Comparison of ENCODE assay signal across 8 cellular contexts in the genomic region with DNA sequence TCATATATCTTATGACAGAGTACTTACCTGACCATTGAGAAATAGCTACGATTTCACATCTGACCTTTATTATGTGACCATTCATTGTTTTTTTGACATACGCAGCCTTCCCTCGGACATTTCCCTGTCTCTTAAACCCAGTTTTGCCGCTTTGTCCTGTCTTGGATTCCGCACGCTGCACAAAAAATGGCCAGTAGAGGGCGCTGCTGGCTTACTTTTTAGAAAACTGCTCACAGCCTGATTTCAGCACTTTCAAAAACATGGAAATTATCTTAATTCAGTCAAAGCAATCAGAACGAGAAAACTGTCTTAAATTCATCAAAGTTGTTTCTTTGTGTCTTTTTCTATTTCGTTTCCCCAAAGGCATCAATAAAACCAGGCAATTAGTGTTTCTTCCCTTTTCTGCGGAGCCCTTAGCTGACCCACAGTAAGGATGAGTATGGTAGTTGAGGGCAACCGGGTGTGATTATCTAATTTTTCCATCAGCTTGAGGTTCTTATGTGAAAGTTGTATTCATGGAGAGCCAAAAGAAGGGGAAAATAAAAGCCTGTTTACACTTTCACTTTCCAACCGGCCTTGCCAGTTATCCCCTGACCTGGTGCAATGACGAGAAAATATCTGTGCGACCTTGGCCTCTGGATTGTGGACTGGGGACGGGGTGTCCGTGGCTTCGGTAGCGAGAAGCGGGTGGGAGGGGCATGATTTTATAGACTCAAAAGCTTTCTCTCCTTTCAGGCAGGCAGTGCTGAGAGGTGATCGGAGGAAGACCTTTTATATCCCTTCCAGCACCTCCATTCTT.
A peak's percentile ranks its signal among the peaks of the same experiment; 100 is the strongest.
DNase-seq lines count a peak whose midpoint lies in the region; ATAC-seq and TF ChIP-seq lines count a peak whose summit lies in the region.

No MANE protein-coding gene starts in this region.

- CTCF ChIA-PET in activated CD8-positive, alpha-beta T cell treated with anti-CD3 and anti-CD28 coated beads for 36 hours (lab: Charles Lee), result interaction anchor here (0.7 to 4.7 kb wide), 23 partner anchors 8 to 1919 kb away, joined by 3 to 29 read pairs (median 4); no protein-coding TSS in a partner anchor

- no peak overlapping the region for H3K14ac ChIP-seq in mesenchymal stem cell (ENCODE audit: low read length in 2 of 2)

- no peak overlapping the region for H4K8ac ChIP-seq in mesenchymal stem cell (ENCODE audit: low read length)

- H3K18ac ChIP-seq in mesenchymal stem cell (ENCODE audit: low read depth in 1 of 2, low read length in 2 of 2), result no peak overlapping the region

- no peak overlapping the region for H3K27ac ChIP-seq in mesenchymal stem cell (ENCODE audit: low read length, poor library complexity, severe bottlenecking)

- H3K27me3 ChIP-seq in mesenchymal stem cell (ENCODE audit: control insufficient read depth in 1 of 2, insufficient read depth in 1 of 2, low read length in 2 of 2), result peaks cover 0 to 22% of the 10 kb centered on the region in 2 experiments

- POLR2A ChIA-PET in activated CD8-positive, alpha-beta T cell treated with anti-CD3 and anti-CD28 coated beads for 36 hours (lab: Charles Lee), result no interaction called here

- H3K36me3 Mint-ChIP-seq in activated CD8-positive, alpha-beta T cell treated with anti-CD3 and anti-CD28 coated beads for 36 hours (ENCODE audit: low read depth), result no peaks in the 10 kb centered on the region
- no peaks in the 10 kb centered on the region for H3K36me3 Mint-ChIP-seq in effector memory CD8-positive, alpha-beta T cell (ENCODE audit: insufficient read depth)

- H4K91ac ChIP-seq in mesenchymal stem cell (ENCODE audit: low read length), result no peak overlapping the region

- 39% methylated on average over 15 of the region's 20 CpGs for WGBS in mesenchymal stem cell

- H3K4me3 Mint-ChIP-seq in activated CD8-positive, alpha-beta T cell treated with anti-CD3 and anti-CD28 coated beads for 36 hours, result no peak overlapping the region
- no peak overlapping the region for H3K4me3 Mint-ChIP-seq in effector memory CD8-positive, alpha-beta T cell

- H2AK5ac ChIP-seq in mesenchymal stem cell (ENCODE audit: low read length, severe bottlenecking), result no peak overlapping the region

- no peak overlapping the region for H3K4me2 ChIP-seq in mesenchymal stem cell (ENCODE audit: low read length, poor library complexity, severe bottlenecking)

- H3K23ac ChIP-seq in mesenchymal stem cell (ENCODE audit: low read length in 2 of 2), result no peak overlapping the region

- H2BK12ac ChIP-seq in mesenchymal stem cell (ENCODE audit: low read length in 2 of 2), result no peak overlapping the region

- H3K27me3 Mint-ChIP-seq in activated CD8-positive, alpha-beta T cell treated with anti-CD3 and anti-CD28 coated beads for 36 hours, result peaks cover 19% of the 10 kb centered on the region
- peaks cover 23 to 27% of the 10 kb centered on the region in 2 donors for H3K27me3 Mint-ChIP-seq in effector memory CD8-positive, alpha-beta T cell

- H3K4me1 Mint-ChIP-seq in activated CD8-positive, alpha-beta T cell treated with anti-CD3 and anti-CD28 coated beads for 36 hours (ENCODE audit: low read depth), result peaks cover 2% of the 10 kb centered on the region
- peaks cover 0 to 3% of the 10 kb centered on the region in 2 donors for H3K4me1 Mint-ChIP-seq in effector memory CD8-positive, alpha-beta T cell (ENCODE audit: low read depth in 2 of 2)

- no peaks in the 10 kb centered on the region for H3K4me1 ChIP-seq in mesenchymal stem cell (ENCODE audit: control insufficient read depth, insufficient read depth, low read depth, low read length)

- no peak overlapping the region for H2BK120ac ChIP-seq in mesenchymal stem cell (ENCODE audit: low read depth, low read length)

- no peak overlapping the region for H2AFZ ChIP-seq in mesenchymal stem cell (ENCODE audit: low read depth, low read length)

- H3K36me3 ChIP-seq in mesenchymal stem cell (ENCODE audit: control insufficient read depth in 1 of 2, insufficient read depth in 2 of 2, low read depth in 1 of 2, low read length in 2 of 2), result no peaks in the 10 kb centered on the region

- H3K27ac Mint-ChIP-seq in activated CD8-positive, alpha-beta T cell treated with anti-CD3 and anti-CD28 coated beads for 36 hours, result no peak overlapping the region
- no peak overlapping the region for H3K27ac Mint-ChIP-seq in effector memory CD8-positive, alpha-beta T cell

- H3K9me3 ChIP-seq in mesenchymal stem cell (ENCODE audit: control insufficient read depth, low read length), result no peaks in the 10 kb centered on the region

- no peak for ATAC-seq in activated CD4-positive, CD25-positive, alpha-beta regulatory T cell treated with anti-CD3 and anti-CD28 coated beads, Interleukin-2, amount 50 U/mL, for 24 hours
- ATAC-seq in HG03159 (IDR thresholded peaks at IDR 0.05; ENCODE audit: unreplicated experiment), result peak; percentile 81
- no peak for ATAC-seq in activated CD8-positive, alpha-beta T cell treated with anti-CD3 and anti-CD28 coated beads for 36 hours
- peak; percentile 36 for ATAC-seq in effector memory CD8-positive, alpha-beta T cell (replicated peaks)

- peak overlapping the region; percentile 70 for H3K9ac ChIP-seq in mesenchymal stem cell (ENCODE audit: low read length)

- no peak overlapping the region for H2BK15ac ChIP-seq in mesenchymal stem cell (ENCODE audit: low read depth, poor library complexity, severe bottlenecking)

- H3K9me3 Mint-ChIP-seq in activated CD8-positive, alpha-beta T cell treated with anti-CD3 and anti-CD28 coated beads for 36 hours, result no peaks in the 10 kb centered on the region
- H3K9me3 Mint-ChIP-seq in effector memory CD8-positive, alpha-beta T cell, result no peaks in the 10 kb centered on the region

- H2BK5ac ChIP-seq in mesenchymal stem cell (ENCODE audit: low read depth, low read length, poor library complexity, severe bottlenecking), result no peak overlapping the region

- no peaks in the 10 kb centered on the region for H3K79me1 ChIP-seq in mesenchymal stem cell (replicated peaks; ENCODE audit: low read length, poor library complexity, severe bottlenecking)

- TF ChIP-seq CTCF in activated CD8-positive, alpha-beta T cell treated with anti-CD3 and anti-CD28 coated beads for 36 hours (IDR thresholded peaks at IDR 0.05), result peak; percentile 78

- peak; percentile 28 to 74 (median 51) for DNase-seq in activated CD4-positive, CD25-positive, alpha-beta regulatory T cell (lab: John Stamatoyannopoulos, UW)
- peak; percentile 68 for DNase-seq in NCI-H526 treated with DMSO at 0.1 percent for 48 hours (lab: John Stamatoyannopoulos, UW)
- DNase-seq in activated CD8-positive, alpha-beta T cell treated with anti-CD3 and anti-CD28 coated beads for 36 hours, result peak; percentile 86
- DNase-seq in effector memory CD8-positive, alpha-beta T cell, result peak; percentile 53 to 67 (median 60)
- peak; percentile 67 for DNase-seq in mesenchymal stem cell
- peak; percentile 80 for DNase-seq in stimulated activated CD8-positive, alpha-beta memory T cell treated with anti-CD3 and anti-CD28 coated beads, Interleukin-15, amount 100 ng/mL, for 24 hours (ENCODE audit: low read depth)

- intact Hi-C loops in activated CD8-positive, alpha-beta T cell treated with anti-CD3 and anti-CD28 coated beads for 36 hours (cut with micrococcal nuclease), result loop anchor here (5.0 to 10.0 kb wide), 2 partner anchors 488 to 1111 kb away; no protein-coding TSS in a partner anchor

- peak overlapping the region in 1 of 2 experiments; percentile 65 for H3K4me3 ChIP-seq in mesenchymal stem cell (ENCODE audit: insufficient read depth in 1 of 2, low read depth in 1 of 2, low read length in 2 of 2)

- no peak overlapping the region for H3K4ac ChIP-seq in mesenchymal stem cell (ENCODE audit: low read depth in 1 of 2, low read length in 2 of 2)

Comparison
In these comparisons a context has a peak if more than half of its experiments do, and no peak if none do; other contexts are left out.
1. ATAC-seq: peak in HG03159 (single experiment) and effector memory CD8-positive, alpha-beta T cell (single experiment); none in activated CD4-positive, CD25-positive, alpha-beta regulatory T cell treated with anti-CD3 and anti-CD28 coated beads, Interleukin-2, amount 50 U/mL, for 24 hours (0 of 2) and activated CD8-positive, alpha-beta T cell treated with anti-CD3 and anti-CD28 coated beads for 36 hours (single experiment).
2. Peak in every context shown above with its lines, with median percentiles within 50 percentile points of each other: DNase-seq.